ENCODE assay signal across 22 cellular contexts in the genomic region with DNA sequence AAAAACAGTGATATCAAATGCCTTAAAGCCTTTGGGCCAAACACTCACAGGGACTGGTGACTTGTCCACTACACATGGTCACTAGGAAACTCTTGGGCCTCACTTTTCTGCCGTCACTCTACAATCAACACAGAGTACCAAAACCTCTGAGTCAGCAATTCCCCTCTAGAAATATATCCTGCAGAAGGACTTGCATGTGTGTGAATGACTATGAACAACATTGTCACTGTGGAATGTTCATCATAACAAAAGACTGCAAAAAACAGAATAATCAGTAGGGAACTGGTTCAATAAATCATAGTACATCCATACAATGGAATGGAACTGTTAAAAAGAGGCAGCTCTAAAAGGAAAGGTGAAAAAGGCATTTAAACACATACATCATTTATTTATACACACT.
"Had no signal": no experiment of that assay in that cellular context is flagged by ENCODE, and none has a peak within 500 bp of the region (broad histone marks: within the 10 kb centered on the region; RNA-seq: fewer than 3 reads in every experiment).

No MANE protein-coding gene starts in this region.

- H3K27me3 ChIP-seq: body of pancreas, foreskin keratinocyte, right lobe of liver, suprapubic skin, upper lobe of left lung had no signal

- DNase-seq: activated CD8-positive, alpha-beta T cell treated with anti-CD3 and anti-CD28 coated beads, Interleukin-2, amount 10 ng/mL, durations not matched to agents 7 days and 5 days; activated gamma-delta T cell treated with Interleukin-2 at 50 U/mL for 16 hours; amniotic stem cell; body of pancreas; caudate nucleus; foreskin keratinocyte; glutamatergic neuron; hypothalamus; left ventricle myocardium superior; mesenchymal stem cell; nephron progenitor cell; right lobe of liver; stimulated activated CD4-positive, alpha-beta T cell treated with anti-CD3 and anti-CD28 coated beads, Interleukin-4, amount 100 ng/mL, for 4 hours; stimulated activated CD8-positive, alpha-beta memory T cell treated with anti-CD3 and anti-CD28 coated beads, Interleukin-4, amount 100 ng/mL, for 48 hours; stimulated activated naive CD8-positive, alpha-beta T cell treated with anti-CD3 and anti-CD28 coated beads, Interleukin-15, Interleukin-2, amounts not matched to agents 100 U/mL and 50 U/mL, for 24 hours; SW 1271; T-helper 9 cell; upper lobe of left lung had no signal

- H3K27ac ChIP-seq: body of pancreas, foreskin keratinocyte, suprapubic skin, upper lobe of left lung had no signal

- H3K4me3 ChIP-seq: body of pancreas, right lobe of liver, smooth muscle cell, suprapubic skin, upper lobe of left lung had no signal

- H3K4me3 Mint-ChIP-seq: activated CD8-positive, alpha-beta T cell treated with anti-CD3 and anti-CD28 coated beads, Interleukin-2, amount 10 ng/mL, durations not matched to agents 7 days and 5 days; activated naive CD8-positive, alpha-beta T cell; nephron progenitor cell had no signal

- H3K9me3 ChIP-seq: body of pancreas, right lobe of liver, suprapubic skin, upper lobe of left lung had no signal

- H3K4me2 ChIP-seq: smooth muscle cell had no signal

- ATAC-seq: activated CD8-positive, alpha-beta T cell treated with anti-CD3 and anti-CD28 coated beads, Interleukin-2, amount 10 ng/mL, durations not matched to agents 7 days and 5 days; body of pancreas; foreskin keratinocyte; left ventricle myocardium superior; stimulated activated naive CD8-positive, alpha-beta T cell treated with anti-CD3 and anti-CD28 coated beads, Interleukin-15, Interleukin-2, amounts not matched to agents 100 U/mL and 50 U/mL, for 24 hours had no signal

- FAIRE-seq: colon had no signal

- H3K27me3 Mint-ChIP-seq: activated naive CD8-positive, alpha-beta T cell had no signal

- H3K9me3 Mint-ChIP-seq: nephron progenitor cell had no signal

- H3K27ac Mint-ChIP-seq: activated CD8-positive, alpha-beta T cell treated with anti-CD3 and anti-CD28 coated beads, Interleukin-2, amount 10 ng/mL, durations not matched to agents 7 days and 5 days; activated naive CD8-positive, alpha-beta T cell; nephron progenitor cell had no signal
